ENCODE assay signal across 1 cellular context in genomic region chr11:118052581-118053206, GRCh38.
TF ChIP-seq lines count a peak whose summit lies in the region.

No MANE protein-coding gene starts in this region.

TF ChIP-seq in GM12878, 131 proteins besides CTCF, POLR2A, EP300 and RAD21:
- TF ChIP-seq CHD1 (IDR thresholded peaks at IDR 0.05; ENCODE audit: low read depth, low read length): no peak
- no peak for TF ChIP-seq BCL3 (IDR thresholded peaks at IDR 0.05; ENCODE audit: borderline replicate concordance, insufficient read depth, low read depth, low read length, poor library complexity, severe bottlenecking)
- no peak for TF ChIP-seq DPF2 (IDR thresholded peaks at IDR 0.05)
- TF ChIP-seq BCL11A (IDR thresholded peaks at IDR 0.05; ENCODE audit: low read depth, low read length): no peak
- TF ChIP-seq SKIL (IDR thresholded peaks at IDR 0.05; ENCODE audit: low read depth, poor library complexity, severe bottlenecking): no peak
- TF ChIP-seq FOS (IDR thresholded peaks at IDR 0.05; ENCODE audit: borderline replicate concordance, extremely low read depth, insufficient read length): no peak
- no peak for TF ChIP-seq FOXM1 (IDR thresholded peaks at IDR 0.05; ENCODE audit: low read depth, low read length)
- TF ChIP-seq NBN (IDR thresholded peaks at IDR 0.05): no peak
- no peak for TF ChIP-seq E2F4 (IDR thresholded peaks at IDR 0.05; ENCODE audit: low read depth, low read length)
- no peak for TF ChIP-seq HDAC2 (IDR thresholded peaks at IDR 0.05)
- no peak for TF ChIP-seq IKZF1 (conservative IDR thresholded peaks at IDR 0.05)
- no peak for TF ChIP-seq SIX5 (IDR thresholded peaks at IDR 0.05; ENCODE audit: low read depth, low read length, severe bottlenecking)
